In the genomic region with DNA sequence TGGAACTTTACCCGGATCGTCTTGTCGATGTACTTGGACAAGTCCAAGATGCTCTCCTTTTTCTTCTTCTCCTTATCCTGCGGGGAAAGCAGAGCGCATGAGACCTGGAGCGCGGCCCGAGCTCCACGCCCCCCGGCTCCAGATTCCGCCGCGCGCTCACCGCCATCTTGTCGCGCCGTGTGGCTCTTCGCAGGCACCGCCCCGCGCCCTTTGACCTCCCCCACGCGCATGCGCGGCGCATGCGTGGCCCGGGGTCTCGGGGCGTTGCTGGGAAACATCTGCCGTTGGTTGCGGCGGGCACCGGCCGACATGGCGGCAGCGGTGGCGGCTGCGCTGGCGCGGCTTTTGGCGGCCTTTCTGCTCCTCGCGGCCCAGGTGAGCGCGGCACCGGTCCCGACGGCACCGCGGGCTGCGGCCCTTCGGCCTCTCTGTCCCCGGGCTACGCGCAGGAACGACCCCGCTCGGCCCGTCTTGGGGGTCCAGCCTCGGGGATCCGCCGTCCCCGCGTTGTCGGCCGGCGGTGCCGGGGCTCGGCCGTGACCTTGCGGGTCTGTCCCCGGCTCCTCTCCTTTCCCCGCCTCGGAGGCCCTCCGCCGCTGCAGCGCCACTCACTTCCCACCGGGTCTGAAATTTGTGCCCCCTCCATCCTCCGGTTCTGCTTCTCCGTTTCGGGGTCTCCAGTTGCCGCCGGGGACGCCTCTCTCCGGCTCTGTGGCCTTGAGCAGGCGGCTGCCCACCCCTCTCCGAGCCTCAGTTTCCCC, we compare ENCODE assay signal across 8 cellular contexts. TPM values are rescaled to one million over a fixed set of nuclear protein-coding genes. Genes with fewer than 3 reads are reported as not detected.
DNase-seq lines count a peak whose midpoint lies in the region; ATAC-seq and TF ChIP-seq lines count a peak whose summit lies in the region.

A gene (minus strand): TSS at position 186 of the 761 bp plus-strand sequence. CDS start 20 bp downstream, at position 166.
A gene with protein sequence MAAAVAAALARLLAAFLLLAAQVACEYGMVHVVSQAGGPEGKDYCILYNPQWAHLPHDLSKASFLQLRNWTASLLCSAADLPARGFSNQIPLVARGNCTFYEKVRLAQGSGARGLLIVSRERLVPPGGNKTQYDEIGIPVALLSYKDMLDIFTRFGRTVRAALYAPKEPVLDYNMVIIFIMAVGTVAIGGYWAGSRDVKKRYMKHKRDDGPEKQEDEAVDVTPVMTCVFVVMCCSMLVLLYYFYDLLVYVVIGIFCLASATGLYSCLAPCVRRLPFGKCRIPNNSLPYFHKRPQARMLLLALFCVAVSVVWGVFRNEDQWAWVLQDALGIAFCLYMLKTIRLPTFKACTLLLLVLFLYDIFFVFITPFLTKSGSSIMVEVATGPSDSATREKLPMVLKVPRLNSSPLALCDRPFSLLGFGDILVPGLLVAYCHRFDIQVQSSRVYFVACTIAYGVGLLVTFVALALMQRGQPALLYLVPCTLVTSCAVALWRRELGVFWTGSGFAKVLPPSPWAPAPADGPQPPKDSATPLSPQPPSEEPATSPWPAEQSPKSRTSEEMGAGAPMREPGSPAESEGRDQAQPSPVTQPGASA (plus strand): TSS at position 284 of the 761 bp plus-strand sequence. CDS start 26 bp downstream, at position 310.

- TF ChIP-seq CTCF in right atrium auricular region (IDR thresholded peaks at IDR 0.05) = no peak

- peaks cover 0 to 62% of the 10 kb centered on the region in 2 donors for H3K4me1 ChIP-seq in right atrium auricular region
- peaks cover 2% of the 10 kb centered on the region for H3K4me1 ChIP-seq in urinary bladder (ENCODE audit: insufficient read depth)

- H3K27me3 ChIP-seq in right atrium auricular region = no peaks in the 10 kb centered on the region

- peak; percentile 100 for DNase-seq in GM03348 (ENCODE audit: low spot score)
- peak; percentile 81 for DNase-seq in NCI-H146 (lab: John Stamatoyannopoulos, UW)
- peak in 57 of 58 donors; percentile 16 to 94 (median 81) for DNase-seq in anterior cingulate cortex (lab: John Stamatoyannopoulos, UW)
- DNase-seq in right atrium auricular region (ENCODE audit: low spot score) = peak; percentile 89
- peak; percentile 54 for DNase-seq in pulmonary artery endothelial cell (ENCODE audit: low read depth, low spot score)

- H3K27ac ChIP-seq in right atrium auricular region (peak within 1 kb of the TSS; percentile 68 to 73), urinary bladder (ENCODE audit: low read depth) (peak within 1 kb of the TSS; percentile 60)

- no peaks in the 10 kb centered on the region for H3K9me3 ChIP-seq in right atrium auricular region

- peaks cover 1% of the 10 kb centered on the region for H3K36me3 ChIP-seq in right atrium auricular region
- H3K36me3 ChIP-seq in urinary bladder (ENCODE audit: insufficient read depth) = no peaks in the 10 kb centered on the region

- ATAC-seq in HG02623 (IDR thresholded peaks at IDR 0.05; ENCODE audit: unreplicated experiment) = peak; percentile 42

- WGBS in urinary bladder = under 1% methylated on average over 89 of the region's 89 CpGs

- H3K4me3 ChIP-seq in right atrium auricular region (peak within 1 kb of the TSS; percentile 97 to 99), urinary bladder (ENCODE audit: low read depth, low read length) (peak within 1 kb of the TSS; percentile 92)

- intact Hi-C loops in T-helper 2 cell treated with Interferon-gamma antibody and Interleukin-4, amounts not matched to agents 100 ng/mL and 5 ng/mL, for 36 hours (cut with micrococcal nuclease) = loop anchor here (1.0 to 5.0 kb wide), 3 partner anchors 64 to 177 kb away; a partner anchor contains a TSS

RNA-seq across cellular contexts. Expression of the first gene that starts in this region (rescaled TPM):
- 148 and 150 TPM in 2 replicates for total RNA-seq in T-helper 2 cell treated with Interferon-gamma antibody and Interleukin-4, amounts not matched to agents 100 ng/mL and 5 ng/mL, for 36 hours
- total RNA-seq in right atrium auricular region = 100 to 1,000 TPM in 1 of 2 donors, 10 to 100 TPM in 1; 38.6 to 104 TPM
- 112 and 144 TPM in 2 replicates for total RNA-seq in pulmonary artery endothelial cell
- total RNA-seq in urinary bladder = 46.5 TPM
- 189 TPM for polyA plus RNA-seq in urinary bladder

RNA-seq across cellular contexts. Expression of the second gene that starts in this region (rescaled TPM):
- 76.4 and 78.1 TPM in 2 replicates for total RNA-seq in T-helper 2 cell treated with Interferon-gamma antibody and Interleukin-4, amounts not matched to agents 100 ng/mL and 5 ng/mL, for 36 hours
- total RNA-seq in right atrium auricular region (10 to 100 TPM; 16.7 to 19.8 TPM), pulmonary artery endothelial cell (20.0 and 22.5 TPM in 2 replicates), urinary bladder (26.9 TPM)
- polyA plus RNA-seq in urinary bladder = 40.9 TPM

Comparison
In these comparisons a context has a peak if more than half of its experiments do, and no peak if none do; other contexts are left out.
1. Peak in every context shown above with its lines: DNase-seq, ATAC-seq, H3K4me3 ChIP-seq and H3K27ac ChIP-seq.